In genomic region chr4:158816953-158817352, GRCh38 we compare ENCODE assay signal across 16 cellular contexts. TPM values are rescaled to one million over a fixed set of nuclear protein-coding genes. Genes with fewer than 3 reads are reported as not detected.
DNase-seq lines count a peak whose midpoint lies in the region; ATAC-seq and TF ChIP-seq lines count a peak whose summit lies in the region.
"Had no signal": no experiment of that assay in that cellular context is flagged by ENCODE, and none has a peak within 500 bp of the region (broad histone marks: within the 10 kb centered on the region; RNA-seq: fewer than 3 reads in every experiment).

No MANE protein-coding gene starts in this region.

- no peak for TF ChIP-seq CTCF in osteocyte (IDR thresholded peaks at IDR 0.05)

- DNase-seq in NOMO-1 treated with DMSO at 0.1 percent for 48 hours (lab: John Stamatoyannopoulos, UW; ENCODE audit: unreplicated experiment) (peak; percentile 33), osteocyte (ENCODE audit: extremely low spot score, unreplicated experiment) (no peak), activated gamma-delta T cell (lab: John Stamatoyannopoulos, UW) (no peak)
- no peak for DNase-seq in natural killer cell treated with Interleukin-12 subunit alpha and Interleukin-12 subunit beta and Interleukin-15 and Interleukin-18, amount 100 ng/mL, for 72 hours (ENCODE audit: low spot score)
- no peak for DNase-seq in stimulated activated CD4-positive, alpha-beta T cell treated with anti-CD3 and anti-CD28 coated beads, Interleukin-12 subunit alpha, Interleukin-12 subunit beta, amount 100 ng/mL, for 4 hours
- DNase-seq: activated CD4-positive, alpha-beta T cell treated with anti-CD3 and anti-CD28 coated beads for 4 hours; esophagus squamous epithelium; H7; heart right ventricle; left colon; NCI-H1092 treated with DMSO at 0.1 percent for 48 hours; NCI-H2227 treated with DMSO at 0.1 percent for 48 hours; PC-9; T-cell had no signal

- peak overlapping the region; percentile 59 to 72 for H3K27ac Mint-ChIP-seq in natural killer cell treated with Interleukin-12 subunit alpha and Interleukin-12 subunit beta and Interleukin-15 and Interleukin-18, amount 100 ng/mL, for 72 hours
- no peak overlapping the region for H3K27ac Mint-ChIP-seq in osteocyte (ENCODE audit: unreplicated experiment)
- H3K27ac Mint-ChIP-seq: T-cell had no signal

- peaks cover 0 to 3% of the 10 kb centered on the region in 2 donors for H3K27me3 Mint-ChIP-seq in natural killer cell treated with Interleukin-12 subunit alpha and Interleukin-12 subunit beta and Interleukin-15 and Interleukin-18, amount 100 ng/mL, for 72 hours
- H3K27me3 Mint-ChIP-seq in osteocyte (ENCODE audit: unreplicated experiment) = no peaks in the 10 kb centered on the region
- H3K27me3 Mint-ChIP-seq: T-cell had no signal

- H3K4me1 Mint-ChIP-seq in natural killer cell treated with Interleukin-12 subunit alpha and Interleukin-12 subunit beta and Interleukin-15 and Interleukin-18, amount 100 ng/mL, for 72 hours (ENCODE audit: low read depth in 2 of 2) = peaks cover 36 to 65% of the 10 kb centered on the region in 2 donors
- peaks cover 55% of the 10 kb centered on the region for H3K4me1 Mint-ChIP-seq in osteocyte (ENCODE audit: unreplicated experiment)

- peak; percentile 30 for ATAC-seq in GM18858 (IDR thresholded peaks at IDR 0.05; ENCODE audit: unreplicated experiment)
- ATAC-seq in HG02610 (IDR thresholded peaks at IDR 0.05; ENCODE audit: unreplicated experiment) = peak; percentile 22
- no peak for ATAC-seq in natural killer cell treated with Interleukin-12 subunit alpha and Interleukin-12 subunit beta and Interleukin-15 and Interleukin-18, amount 100 ng/mL, for 72 hours

- H3K4me3 Mint-ChIP-seq in natural killer cell treated with Interleukin-12 subunit alpha and Interleukin-12 subunit beta and Interleukin-15 and Interleukin-18, amount 100 ng/mL, for 72 hours = peak overlapping the region; percentile 43
- no peak overlapping the region for H3K4me3 Mint-ChIP-seq in osteocyte (ENCODE audit: unreplicated experiment)
- H3K4me3 Mint-ChIP-seq: T-cell had no signal

- no peaks in the 10 kb centered on the region for H3K36me3 Mint-ChIP-seq in natural killer cell treated with Interleukin-12 subunit alpha and Interleukin-12 subunit beta and Interleukin-15 and Interleukin-18, amount 100 ng/mL, for 72 hours
- H3K36me3 Mint-ChIP-seq in osteocyte (ENCODE audit: unreplicated experiment) = no peaks in the 10 kb centered on the region
- H3K36me3 Mint-ChIP-seq: T-cell had no signal

- no peaks in the 10 kb centered on the region for H3K9me3 Mint-ChIP-seq in natural killer cell treated with Interleukin-12 subunit alpha and Interleukin-12 subunit beta and Interleukin-15 and Interleukin-18, amount 100 ng/mL, for 72 hours
- no peaks in the 10 kb centered on the region for H3K9me3 Mint-ChIP-seq in osteocyte (ENCODE audit: unreplicated experiment)
- H3K9me3 Mint-ChIP-seq: T-cell had no signal

RNA-seq across cellular contexts. Expression of gene FNIP2, which starts 48.1 kb away (rescaled TPM):
- 10 to 100 TPM; 17.5 to 35.6 TPM for total RNA-seq in natural killer cell treated with Interleukin-12 subunit alpha and Interleukin-12 subunit beta and Interleukin-15 and Interleukin-18, amount 100 ng/mL, for 72 hours
- 14.4 and 17.3 TPM in 2 replicates for total RNA-seq in osteocyte

Comparison
In these comparisons a context has a peak if more than half of its experiments do, and no peak if none do; other contexts are left out.
1. ATAC-seq: peak in GM18858 (single experiment) and HG02610 (single experiment); none in natural killer cell treated with Interleukin-12 subunit alpha and Interleukin-12 subunit beta and Interleukin-15 and Interleukin-18, amount 100 ng/mL, for 72 hours (0 of 2).